ENCODE assay signal across 1 cellular context in genomic region chr3:33889394-33890039, GRCh38.
TF ChIP-seq lines count a peak whose summit lies in the region.

No MANE protein-coding gene starts in this region.

TF ChIP-seq in K562, 482 proteins besides CTCF, POLR2A, EP300 and RAD21 (continued from another document and continues in another):
- TF ChIP-seq CEBPG (CRISPR knock-in tag; IDR thresholded peaks at IDR 0.05) (peak; percentile 82), CEBPG (tag; conservative IDR thresholded peaks at IDR 0.05 in 1 of 2, IDR thresholded peaks at IDR 0.05 in 1 of 2) (peak; percentile 74 to 93), KDM5B (IDR thresholded peaks at IDR 0.05; ENCODE audit: insufficient replicate concordance, low read depth, low read length) (no peak), JUN (IDR thresholded peaks at IDR 0.05; ENCODE audit: borderline replicate concordance, low read depth, low read length) (no peak), JUN (CRISPR knock-in tag; IDR thresholded peaks at IDR 0.05; ENCODE audit: borderline replicate concordance) (no peak), ZFX (CRISPR knock-in tag; IDR thresholded peaks at IDR 0.05) (no peak), ZNF696 (CRISPR knock-in tag; conservative IDR thresholded peaks at IDR 0.05) (no peak), NR2C1 (IDR thresholded peaks at IDR 0.05) (no peak), NR2C1 (tag; IDR thresholded peaks at IDR 0.05) (no peak), THRAP3 (IDR thresholded peaks at IDR 0.05; ENCODE audit: borderline replicate concordance) (no peak), C11orf30 (IDR thresholded peaks at IDR 0.05; ENCODE audit: low read depth) (peak; percentile 85), E2F3 (CRISPR knock-in tag; IDR thresholded peaks at IDR 0.05) (no peak), NFYB (IDR thresholded peaks at IDR 0.05; ENCODE audit: extremely low read depth, insufficient read length) (peak; percentile 94), PYGO2 (tag; IDR thresholded peaks at IDR 0.05) (no peak), EGR1 (conservative IDR thresholded peaks at IDR 0.05) (no peak), TOE1 (IDR thresholded peaks at IDR 0.05; ENCODE audit: borderline replicate concordance) (no peak), TOE1 (CRISPR knock-in tag; IDR thresholded peaks at IDR 0.05; ENCODE audit: borderline replicate concordance, low read depth) (no peak), ZNF212 (CRISPR knock-in tag; IDR thresholded peaks at IDR 0.05) (peak; percentile 67; the same call in 1 of the 2 replicates), PPARD (CRISPR knock-in tag; IDR thresholded peaks at IDR 0.05) (no peak), ESRRA (IDR thresholded peaks at IDR 0.05; ENCODE audit: borderline replicate concordance, low read depth) (no peak), FOSL1 (tag; conservative IDR thresholded peaks at IDR 0.05) (0 out of 2 replicates have a peak, but pooled peaks have one; percentile 28), ATF6 (CRISPR knock-in tag; IDR thresholded peaks at IDR 0.05) (no peak), DNMT1 (IDR thresholded peaks at IDR 0.05) (no peak), FOXJ3 (CRISPR knock-in tag; IDR thresholded peaks at IDR 0.05) (no peak), ZFP30 (CRISPR knock-in tag; IDR thresholded peaks at IDR 0.05; ENCODE audit: borderline replicate concordance) (no peak), ZNF583 (CRISPR knock-in tag; IDR thresholded peaks at IDR 0.05) (no peak), MAFF (IDR thresholded peaks at IDR 0.05; ENCODE audit: low read length) (peak; percentile 59), CEBPB (tag; IDR thresholded peaks at IDR 0.05) (peak; percentile 98), FOS (IDR thresholded peaks at IDR 0.05; ENCODE audit: extremely low read depth, insufficient read length) (peak; percentile 55), WHSC1 (IDR thresholded peaks at IDR 0.05; ENCODE audit: low read length) (no peak), ILF3 (IDR thresholded peaks at IDR 0.05; ENCODE audit: borderline replicate concordance) (no peak), CXXC5 (CRISPR knock-in tag; IDR thresholded peaks at IDR 0.05) (no peak; the same call in 1 of the 2 replicates), KDM4B (IDR thresholded peaks at IDR 0.05; ENCODE audit: borderline replicate concordance in 2 of 2, low read depth in 1 of 2) (no peak), BCOR (IDR thresholded peaks at IDR 0.05) (no peak), KDM1A (IDR thresholded peaks at IDR 0.05) (no peak), ZNF589 (CRISPR knock-in tag; IDR thresholded peaks at IDR 0.05; ENCODE audit: low read depth) (0 out of 2 replicates have a peak, but pooled peaks have one; percentile 41), ZC3H11A (IDR thresholded peaks at IDR 0.05; ENCODE audit: low read depth, low read length) (no peak), JUND (IDR thresholded peaks at IDR 0.05; ENCODE audit: borderline replicate concordance, low read depth, low read length) (peak; percentile 23; the same call in 1 of the 2 replicates), JUND (tag; IDR thresholded peaks at IDR 0.05; ENCODE audit: borderline replicate concordance, low read depth, low read length) (no peak), PTTG1 (tag; IDR thresholded peaks at IDR 0.05; ENCODE audit: low read depth) (no peak), CREB3L1 (IDR thresholded peaks at IDR 0.05; ENCODE audit: borderline replicate concordance, low read depth) (no peak), ZNF316 (IDR thresholded peaks at IDR 0.05) (peak; percentile 90), SRSF7 (optimal IDR thresholded peaks at IDR 0.05; ENCODE audit: low read depth, low read length) (no peak), ZNF253 (CRISPR knock-in tag; conservative IDR thresholded peaks at IDR 0.05) (no peak), NCOA6 (IDR thresholded peaks at IDR 0.05) (no peak), CBFA2T3 (IDR thresholded peaks at IDR 0.05) (0 out of 2 replicates have a peak, but pooled peaks have one; percentile 14), TRIM24 (IDR thresholded peaks at IDR 0.05) (peak; percentile 90 to 92), NCOA1 (IDR thresholded peaks at IDR 0.05; ENCODE audit: low read depth) (no peak), ZNF3 (CRISPR knock-in tag; IDR thresholded peaks at IDR 0.05) (no peak), GABPB2 (CRISPR knock-in tag; conservative IDR thresholded peaks at IDR 0.05) (no peak), TARDBP (IDR thresholded peaks at IDR 0.05) (no peak), ZNF134 (CRISPR knock-in tag; conservative IDR thresholded peaks at IDR 0.05) (no peak), MLX (CRISPR knock-in tag; conservative IDR thresholded peaks at IDR 0.05) (no peak)
- TF ChIP-seq, protein P1, sequence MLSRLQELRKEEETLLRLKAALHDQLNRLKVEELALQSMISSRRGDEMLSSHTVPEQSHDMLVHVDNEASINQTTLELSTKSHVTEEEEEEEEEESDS (CRISPR knock-in tag; IDR thresholded peaks at IDR 0.05), result no peak
- TF ChIP-seq, protein P2, sequence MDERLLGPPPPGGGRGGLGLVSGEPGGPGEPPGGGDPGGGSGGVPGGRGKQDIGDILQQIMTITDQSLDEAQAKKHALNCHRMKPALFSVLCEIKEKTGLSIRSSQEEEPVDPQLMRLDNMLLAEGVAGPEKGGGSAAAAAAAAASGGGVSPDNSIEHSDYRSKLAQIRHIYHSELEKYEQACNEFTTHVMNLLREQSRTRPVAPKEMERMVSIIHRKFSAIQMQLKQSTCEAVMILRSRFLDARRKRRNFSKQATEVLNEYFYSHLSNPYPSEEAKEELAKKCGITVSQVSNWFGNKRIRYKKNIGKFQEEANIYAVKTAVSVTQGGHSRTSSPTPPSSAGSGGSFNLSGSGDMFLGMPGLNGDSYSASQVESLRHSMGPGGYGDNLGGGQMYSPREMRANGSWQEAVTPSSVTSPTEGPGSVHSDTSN (CRISPR knock-in tag; IDR thresholded peaks at IDR 0.05; ENCODE audit: low read depth), result no peak
- TF ChIP-seq, protein P2 (tag; conservative IDR thresholded peaks at IDR 0.05; ENCODE audit: low read depth), result no peak
- TF ChIP-seq, protein P3, sequence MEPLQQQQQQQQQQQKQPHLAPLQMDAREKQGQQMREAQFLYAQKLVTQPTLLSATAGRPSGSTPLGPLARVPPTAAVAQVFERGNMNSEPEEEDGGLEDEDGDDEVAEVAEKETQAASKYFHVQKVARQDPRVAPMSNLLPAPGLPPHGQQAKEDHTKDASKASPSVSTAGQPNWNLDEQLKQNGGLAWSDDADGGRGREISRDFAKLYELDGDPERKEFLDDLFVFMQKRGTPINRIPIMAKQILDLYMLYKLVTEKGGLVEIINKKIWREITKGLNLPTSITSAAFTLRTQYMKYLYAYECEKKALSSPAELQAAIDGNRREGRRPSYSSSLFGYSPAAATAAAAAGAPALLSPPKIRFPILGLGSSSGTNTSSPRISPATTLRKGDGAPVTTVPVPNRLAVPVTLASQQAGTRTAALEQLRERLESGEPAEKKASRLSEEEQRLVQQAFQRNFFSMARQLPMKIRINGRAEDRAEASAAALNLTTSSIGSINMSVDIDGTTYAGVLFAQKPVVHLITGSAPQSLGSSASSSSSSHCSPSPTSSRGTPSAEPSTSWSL (CRISPR knock-in tag; IDR thresholded peaks at IDR 0.05; ENCODE audit: borderline replicate concordance), result no peak
- TF ChIP-seq, protein P4, sequence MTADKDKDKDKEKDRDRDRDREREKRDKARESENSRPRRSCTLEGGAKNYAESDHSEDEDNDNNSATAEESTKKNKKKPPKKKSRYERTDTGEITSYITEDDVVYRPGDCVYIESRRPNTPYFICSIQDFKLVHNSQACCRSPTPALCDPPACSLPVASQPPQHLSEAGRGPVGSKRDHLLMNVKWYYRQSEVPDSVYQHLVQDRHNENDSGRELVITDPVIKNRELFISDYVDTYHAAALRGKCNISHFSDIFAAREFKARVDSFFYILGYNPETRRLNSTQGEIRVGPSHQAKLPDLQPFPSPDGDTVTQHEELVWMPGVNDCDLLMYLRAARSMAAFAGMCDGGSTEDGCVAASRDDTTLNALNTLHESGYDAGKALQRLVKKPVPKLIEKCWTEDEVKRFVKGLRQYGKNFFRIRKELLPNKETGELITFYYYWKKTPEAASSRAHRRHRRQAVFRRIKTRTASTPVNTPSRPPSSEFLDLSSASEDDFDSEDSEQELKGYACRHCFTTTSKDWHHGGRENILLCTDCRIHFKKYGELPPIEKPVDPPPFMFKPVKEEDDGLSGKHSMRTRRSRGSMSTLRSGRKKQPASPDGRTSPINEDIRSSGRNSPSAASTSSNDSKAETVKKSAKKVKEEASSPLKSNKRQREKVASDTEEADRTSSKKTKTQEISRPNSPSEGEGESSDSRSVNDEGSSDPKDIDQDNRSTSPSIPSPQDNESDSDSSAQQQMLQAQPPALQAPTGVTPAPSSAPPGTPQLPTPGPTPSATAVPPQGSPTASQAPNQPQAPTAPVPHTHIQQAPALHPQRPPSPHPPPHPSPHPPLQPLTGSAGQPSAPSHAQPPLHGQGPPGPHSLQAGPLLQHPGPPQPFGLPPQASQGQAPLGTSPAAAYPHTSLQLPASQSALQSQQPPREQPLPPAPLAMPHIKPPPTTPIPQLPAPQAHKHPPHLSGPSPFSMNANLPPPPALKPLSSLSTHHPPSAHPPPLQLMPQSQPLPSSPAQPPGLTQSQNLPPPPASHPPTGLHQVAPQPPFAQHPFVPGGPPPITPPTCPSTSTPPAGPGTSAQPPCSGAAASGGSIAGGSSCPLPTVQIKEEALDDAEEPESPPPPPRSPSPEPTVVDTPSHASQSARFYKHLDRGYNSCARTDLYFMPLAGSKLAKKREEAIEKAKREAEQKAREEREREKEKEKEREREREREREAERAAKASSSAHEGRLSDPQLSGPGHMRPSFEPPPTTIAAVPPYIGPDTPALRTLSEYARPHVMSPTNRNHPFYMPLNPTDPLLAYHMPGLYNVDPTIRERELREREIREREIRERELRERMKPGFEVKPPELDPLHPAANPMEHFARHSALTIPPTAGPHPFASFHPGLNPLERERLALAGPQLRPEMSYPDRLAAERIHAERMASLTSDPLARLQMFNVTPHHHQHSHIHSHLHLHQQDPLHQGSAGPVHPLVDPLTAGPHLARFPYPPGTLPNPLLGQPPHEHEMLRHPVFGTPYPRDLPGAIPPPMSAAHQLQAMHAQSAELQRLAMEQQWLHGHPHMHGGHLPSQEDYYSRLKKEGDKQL (CRISPR knock-in tag; IDR thresholded peaks at IDR 0.05; ENCODE audit: borderline replicate concordance), result no peak
